29 cellular contexts compared by ENCODE assay signal in the genomic region with DNA sequence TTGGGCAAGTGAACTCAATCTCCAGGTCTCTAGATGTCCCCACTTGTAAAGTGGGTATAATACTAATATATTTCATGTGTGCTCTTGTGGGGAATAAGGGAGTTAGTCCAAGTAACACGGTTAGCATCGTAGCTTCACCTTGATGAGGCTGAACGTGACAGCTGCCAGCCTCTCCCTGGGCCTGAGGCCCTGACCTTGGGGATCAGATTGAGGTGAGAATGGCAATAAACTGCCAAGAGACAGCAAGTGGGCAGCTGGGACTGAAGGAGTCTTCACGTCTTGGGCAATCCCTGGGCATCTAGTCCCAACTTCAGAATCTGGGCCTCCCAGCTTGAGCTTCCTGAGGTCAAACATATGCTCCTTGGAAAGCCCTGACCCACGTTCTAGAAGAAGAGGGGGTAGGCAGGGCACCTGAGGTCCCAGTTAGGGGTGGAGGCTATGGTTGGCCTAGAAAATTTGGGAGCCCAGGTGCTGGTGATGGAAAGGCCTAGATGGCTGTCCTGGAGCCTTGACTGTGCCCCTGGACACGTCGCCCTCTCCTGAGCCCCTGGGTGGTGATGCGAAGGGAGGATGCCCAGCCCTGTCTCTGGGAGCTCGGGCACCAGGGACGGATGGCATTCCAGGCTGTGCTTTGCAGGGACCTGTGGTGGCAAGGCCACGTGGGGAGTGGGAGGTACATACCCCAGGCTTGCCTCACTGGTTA. TPM values are rescaled to one million over a fixed set of nuclear protein-coding genes. Genes with fewer than 3 reads are reported as not detected.
DNase-seq lines count a peak whose midpoint lies in the region; ATAC-seq and TF ChIP-seq lines count a peak whose summit lies in the region.
"Had no signal": no experiment of that assay in that cellular context is flagged by ENCODE, and none has a peak within 500 bp of the region (broad histone marks: within the 10 kb centered on the region; RNA-seq: fewer than 3 reads in every experiment).

No MANE protein-coding gene starts in this region.

- H3K9me3 Mint-ChIP-seq in osteocyte (ENCODE audit: unreplicated experiment), result no peaks in the 10 kb centered on the region
- H3K9me3 Mint-ChIP-seq: GM23338, H9 had no signal

- no peak overlapping the region for H3K4me3 ChIP-seq in right atrium auricular region
- H3K4me3 ChIP-seq in heart right ventricle, result no peak overlapping the region
- no peak overlapping the region for H3K4me3 ChIP-seq in esophagus squamous epithelium
- H3K4me3 ChIP-seq: BLaER1 treated with 17β-estradiol and CSF1 and Interleukin-3, amounts not matched to agents 10 nM and 100 nM; GM12878; GM23338; SJCRH30 had no signal

- peaks cover 51% of the 10 kb centered on the region for H3K36me3 Mint-ChIP-seq in osteocyte (ENCODE audit: unreplicated experiment)
- H3K36me3 Mint-ChIP-seq: CD4-positive, alpha-beta memory T cell had no signal

- peaks cover 5% of the 10 kb centered on the region for H3K4me1 Mint-ChIP-seq in osteocyte (ENCODE audit: unreplicated experiment)

- no peak overlapping the region for H3K4me3 Mint-ChIP-seq in osteocyte (ENCODE audit: unreplicated experiment)
- H3K4me3 Mint-ChIP-seq: CD4-positive, alpha-beta memory T cell; GM23338; H9 had no signal

- no peak for TF ChIP-seq CTCF in right atrium auricular region (IDR thresholded peaks at IDR 0.05)
- TF ChIP-seq CTCF in heart right ventricle (IDR thresholded peaks at IDR 0.05), result no peak
- TF ChIP-seq CTCF in osteocyte (IDR thresholded peaks at IDR 0.05), result no peak
- TF ChIP-seq CTCF in esophagus squamous epithelium (IDR thresholded peaks at IDR 0.05), result no peak

- no peak for ATAC-seq in heart right ventricle
- no peak for ATAC-seq in HG03175 (IDR thresholded peaks at IDR 0.05; ENCODE audit: unreplicated experiment)
- ATAC-seq: GM12878, GM23338, HepG2, Right ventricle myocardium inferior had no signal

- H3K9me3 ChIP-seq in right atrium auricular region (no peaks in the 10 kb centered on the region), heart right ventricle (no peaks in the 10 kb centered on the region), esophagus squamous epithelium (no peaks in the 10 kb centered on the region)
- H3K9me3 ChIP-seq: BLaER1 treated with 17β-estradiol and CSF1 and Interleukin-3, amounts not matched to agents 10 nM and 100 nM; Caco-2; SJCRH30 had no signal

- intact Hi-C loops in heart right ventricle (cut with DNase I) (no loop called here), esophagus squamous epithelium (cut with DNase I) (no loop called here)

- DNase-seq in right atrium auricular region (ENCODE audit: low spot score) (peak; percentile 48), heart right ventricle (no peak), iPS-NIHi7 (ENCODE audit: extremely low spot score) (peak; percentile 3), osteocyte (ENCODE audit: extremely low spot score, unreplicated experiment) (peak; percentile 80), NCI-H1930 (lab: John Stamatoyannopoulos, UW) (no peak), esophagus squamous epithelium (lab: John Stamatoyannopoulos, UW) (no peak)
- DNase-seq: AML-193; CD4-positive, alpha-beta memory T cell; DMS 273 treated with DMSO at 0.1 percent for 48 hours; DMS79; EL; GDM1; H9; Karpas-422; NCI-H1092; NCI-H1417 treated with DMSO at 0.1 percent for 48 hours; NCI-H1694 treated with DMSO at 0.1 percent for 48 hours; NCI-H446; NCI-H524 treated with DMSO at 0.1 percent for 48 hours; NCI-H774; SJCRH30 had no signal

- WGBS in heart right ventricle, 2 donors, result 81 to 85% methylated on average over 11 of the region's 11 CpGs
- WGBS in esophagus squamous epithelium, 2 donors, result 79 to 94% methylated on average over 6 of the region's 11 CpGs

- H3K27ac ChIP-seq in right atrium auricular region (peak overlapping the region in 1 of 2 donors; percentile 3), heart right ventricle (peak overlapping the region in 1 of 10 donors; percentile 31), esophagus squamous epithelium (no peak overlapping the region)
- H3K27ac ChIP-seq: BLaER1 treated with 17β-estradiol and CSF1 and Interleukin-3, amounts not matched to agents 10 nM and 100 nM; SJCRH30 had no signal

- TF ChIP-seq POLR2A in esophagus squamous epithelium (IDR thresholded peaks at IDR 0.05), result no peak

- H3K27me3 ChIP-seq in right atrium auricular region (no peaks in the 10 kb centered on the region), heart right ventricle (no peaks in the 10 kb centered on the region), esophagus squamous epithelium (no peaks in the 10 kb centered on the region)
- H3K27me3 ChIP-seq: BLaER1 treated with 17β-estradiol and CSF1 and Interleukin-3, amounts not matched to agents 10 nM and 100 nM; SJCRH30 had no signal

- no peaks in the 10 kb centered on the region for H3K27me3 Mint-ChIP-seq in osteocyte (ENCODE audit: unreplicated experiment)

- H3K36me3 ChIP-seq in right atrium auricular region (peaks cover 63% of the 10 kb centered on the region), heart right ventricle (peaks cover 0 to 83% (median 38%) of the 10 kb centered on the region in 9 donors), esophagus squamous epithelium (peaks cover 0 to 49% (median 0%) of the 10 kb centered on the region in 3 donors)
- H3K36me3 ChIP-seq: BLaER1 treated with 17β-estradiol and CSF1 and Interleukin-3, amounts not matched to agents 10 nM and 100 nM; SJCRH30 had no signal

- H3K27ac Mint-ChIP-seq in osteocyte (ENCODE audit: unreplicated experiment), result no peak overlapping the region
- H3K27ac Mint-ChIP-seq: CD4-positive, alpha-beta memory T cell; GM23338; H9 had no signal

- H3K4me1 ChIP-seq in right atrium auricular region (peaks cover 0 to 8% of the 10 kb centered on the region in 2 donors), heart right ventricle (peaks cover 0 to 13% (median 9%) of the 10 kb centered on the region in 9 donors), esophagus squamous epithelium (peaks cover 0 to 4% (median 0%) of the 10 kb centered on the region in 3 donors)
- H3K4me1 ChIP-seq: Caco-2, SJCRH30 had no signal

RNA-seq across cellular contexts. Expression of gene ADAMTS15, which starts 23.4 kb away (rescaled TPM):
- total RNA-seq in right atrium auricular region (10 to 100 TPM; 17.5 to 21.2 TPM), heart right ventricle (10 to 100 TPM in 8 of 10 donors, 1 to 10 TPM in 2; 7.7 to 49.4 (median 14.2) TPM), osteocyte (78.8 and 81.6 TPM in 2 replicates), esophagus squamous epithelium (1 to 10 TPM in 3 of 4 donors, under 1 TPM in 1; 0.11 to 5.7 (median 2.1) TPM)
- polyA plus RNA-seq in heart right ventricle, result 10 to 100 TPM; 16.9 to 36.3 TPM
- total RNA-seq: CD4-positive, alpha-beta memory T cell; GM12878 had no signal
- polyA plus RNA-seq: CD4-positive, alpha-beta memory T cell; GM12878 had no signal

RNA-seq across cellular contexts. Expression of gene ADAMTS8, which starts 43.5 kb away (rescaled TPM):
- 1 to 10 TPM; 2.5 to 7.8 TPM for total RNA-seq in right atrium auricular region
- total RNA-seq in heart right ventricle, result 1 to 10 TPM in 5 of 10 donors, under 1 TPM in 5; 0.28 to 2.6 (median 1.1) TPM
- polyA plus RNA-seq in heart right ventricle, result 1 to 10 TPM in 1 of 2 donors, under 1 TPM in 1; 0.29 to 2.1 TPM
- 0.19 and 0.31 TPM in 2 replicates for total RNA-seq in osteocyte
- 1 to 10 TPM in 3 of 4 donors, under 1 TPM in 1; 0.83 to 8.8 (median 1.8) TPM for total RNA-seq in esophagus squamous epithelium
- total RNA-seq: Caco-2; CD4-positive, alpha-beta memory T cell; GM12878; HepG2; HT1080; SJCRH30 had no signal
- polyA plus RNA-seq: CD4-positive, alpha-beta memory T cell; GM12878; HepG2 had no signal

Comparison
In these comparisons a context has a peak if more than half of its experiments do, and no peak if none do; other contexts are left out.
1. DNase-seq: peak in right atrium auricular region (single experiment), iPS-NIHi7 (single experiment) and osteocyte (single experiment); none in heart right ventricle (0 of 2), NCI-H1930 (0 of 2) and esophagus squamous epithelium (single experiment).